ENCODE assay signal across 15 cellular contexts in genomic region chr12:104713444-104713843, GRCh38.
"Had no signal": no experiment of that assay in that cellular context is flagged by ENCODE, and none has a peak within 500 bp of the region (broad histone marks: within the 10 kb centered on the region; RNA-seq: fewer than 3 reads in every experiment).

No MANE protein-coding gene starts in this region.

- ATAC-seq: left lung had no signal

- H3K27me3 ChIP-seq: breast epithelium, left lung, testis, upper lobe of left lung had no signal

- H3K9me3 Mint-ChIP-seq: activated naive CD4-positive, alpha-beta T cell treated with anti-CD3 and anti-CD28 coated beads, Interleukin-2, amount 50 U/mL, for 24 hours; mesothelial cell of epicardium had no signal

- H3K9me3 ChIP-seq: breast epithelium, left lung, testis, upper lobe of left lung had no signal

- H3K36me3 Mint-ChIP-seq: activated naive CD4-positive, alpha-beta T cell treated with anti-CD3 and anti-CD28 coated beads, Interleukin-2, amount 50 U/mL, for 24 hours; mesothelial cell of epicardium had no signal

- H3K4me3 Mint-ChIP-seq: activated naive CD4-positive, alpha-beta T cell treated with anti-CD3 and anti-CD28 coated beads, Interleukin-2, amount 50 U/mL, for 24 hours; mesothelial cell of epicardium had no signal

- H3K36me3 ChIP-seq: breast epithelium, left lung, upper lobe of left lung had no signal

- H3K4me3 ChIP-seq: breast epithelium, left lung, testis, upper lobe of left lung had no signal

- H3K27ac ChIP-seq: breast epithelium, left lung, testis, upper lobe of left lung had no signal

- DNase-seq: activated CD4-positive, alpha-beta T cell treated with anti-CD3 and anti-CD28 coated beads, Interleukin-2, amount 50 U/mL, for 1 hour; activated CD4-positive, CD25-positive, alpha-beta regulatory T cell treated with anti-CD3 and anti-CD28 coated beads, Interleukin-2, amount 50 U/mL, for 72 hours; activated CD8-positive, alpha-beta memory T cell treated with anti-CD3 and anti-CD28 coated beads for 24 hours; activated CD8-positive, alpha-beta memory T cell treated with anti-CD3 and anti-CD28 coated beads, Interleukin-2, amount 50 U/mL, for 48 hours; activated gamma-delta T cell; cerebellar nuclear complex; cortex of kidney; head of caudate nucleus; left lung; T-helper 1 cell; testis; upper lobe of left lung had no signal

- H3K27me3 Mint-ChIP-seq: activated naive CD4-positive, alpha-beta T cell treated with anti-CD3 and anti-CD28 coated beads, Interleukin-2, amount 50 U/mL, for 24 hours had no signal
